Comparison of ENCODE assay signal across 23 cellular contexts in genomic region chrX:119174900-119175299, GRCh38. TPM values are rescaled to one million over a fixed set of nuclear protein-coding genes. Genes with fewer than 3 reads are reported as not detected.
DNase-seq lines count a peak whose midpoint lies in the region; ATAC-seq and TF ChIP-seq lines count a peak whose summit lies in the region.
"Had no signal": no experiment of that assay in that cellular context is flagged by ENCODE, and none has a peak within 500 bp of the region (broad histone marks: within the 10 kb centered on the region; RNA-seq: fewer than 3 reads in every experiment).

No MANE protein-coding gene starts in this region.

- H3K4me3 Mint-ChIP-seq in mesothelial cell of epicardium, result no peak overlapping the region
- H3K4me3 Mint-ChIP-seq in WTC11, result no peak overlapping the region
- H3K4me3 Mint-ChIP-seq: CD4-positive, CD25-positive, alpha-beta regulatory T cell; CD8-positive, alpha-beta memory T cell; GM23338 had no signal

- H3K9me3 Mint-ChIP-seq in mesothelial cell of epicardium, result peaks cover 30% of the 10 kb centered on the region
- no peaks in the 10 kb centered on the region for H3K9me3 Mint-ChIP-seq in WTC11
- H3K9me3 Mint-ChIP-seq: CD8-positive, alpha-beta memory T cell; GM23338 had no signal

- intact Hi-C loops in sciatic nerve (cut with DNase I), result no loop called here

- CTCF ChIA-PET in WTC11 (lab: Charles Lee), result no interaction called here

- ATAC-seq in sciatic nerve, result peak; percentile 44
- no peak for ATAC-seq in WTC11
- ATAC-seq: GM23338 had no signal

- H3K27ac Mint-ChIP-seq in mesothelial cell of epicardium (peak overlapping the region; percentile 50), WTC11 (no peak overlapping the region)
- H3K27ac Mint-ChIP-seq: CD4-positive, CD25-positive, alpha-beta regulatory T cell; CD8-positive, alpha-beta memory T cell; GM23338 had no signal

- H3K4me3 ChIP-seq in fibroblast of the aortic adventitia (ENCODE audit: low read depth, low read length), result no peak overlapping the region
- H3K4me3 ChIP-seq: GM23338 had no signal

- H3K27ac ChIP-seq in VCaP, result peak overlapping the region; percentile 32
- H3K27ac ChIP-seq: HL-60 had no signal

- DNase-seq in fibroblast of the aortic adventitia (ENCODE audit: low read depth) (peak; percentile 20), mesothelial cell of epicardium (ENCODE audit: low spot score in 2 of 2, unreplicated experiment in 2 of 2) (no peak), sciatic nerve (ENCODE audit: low spot score) (no peak), 8988T (no peak), WTC11 (ENCODE audit: low spot score) (no peak), GM20000 (ENCODE audit: low spot score) (no peak)
- DNase-seq: ACHN; BE2C; C1 segment of cervical spinal cord; CD4-positive, CD25-positive, alpha-beta regulatory T cell; CD8-positive, alpha-beta memory T cell; COR-L47; DMS 273 treated with DMSO at 0.1 percent for 48 hours; DMS53; DND-41; EL; HCEC 1CT; IMR-90 had no signal

- peaks cover 10% of the 10 kb centered on the region for H3K4me1 Mint-ChIP-seq in mesothelial cell of epicardium
- H3K4me1 Mint-ChIP-seq in WTC11, result no peaks in the 10 kb centered on the region; the same call in 1 of the 2 replicates
- H3K4me1 Mint-ChIP-seq: CD4-positive, CD25-positive, alpha-beta regulatory T cell; CD8-positive, alpha-beta memory T cell; GM23338 had no signal

- H3K27me3 Mint-ChIP-seq in mesothelial cell of epicardium (ENCODE audit: low read depth), result peaks cover 2% of the 10 kb centered on the region
- no peaks in the 10 kb centered on the region; the same call in 1 of the 2 replicates for H3K27me3 Mint-ChIP-seq in WTC11 (ENCODE audit: low read depth)
- H3K27me3 Mint-ChIP-seq: CD4-positive, CD25-positive, alpha-beta regulatory T cell had no signal

- TF ChIP-seq CTCF in VCaP (conservative IDR thresholded peaks at IDR 0.05) (no peak), fibroblast of the aortic adventitia (IDR thresholded peaks at IDR 0.05; ENCODE audit: insufficient read depth, low read length) (no peak), mesothelial cell of epicardium (IDR thresholded peaks at IDR 0.05; ENCODE audit: unreplicated experiment) (no peak), WTC11 (IDR thresholded peaks at IDR 0.05) (no peak), GM20000 (IDR thresholded peaks at IDR 0.05; ENCODE audit: extremely low read depth, missing control alignments) (no peak)

- no peaks in the 10 kb centered on the region for H3K36me3 Mint-ChIP-seq in mesothelial cell of epicardium
- H3K36me3 Mint-ChIP-seq in WTC11, result no peaks in the 10 kb centered on the region
- H3K36me3 Mint-ChIP-seq: CD4-positive, CD25-positive, alpha-beta regulatory T cell; CD8-positive, alpha-beta memory T cell had no signal

- POLR2A ChIA-PET in WTC11 (lab: Charles Lee), result no interaction called here

TF ChIP-seq in WTC11, 78 proteins besides CTCF, POLR2A, EP300 and RAD21:
- TF ChIP-seq ZNF416 (CRISPR knock-in tag; IDR thresholded peaks at IDR 0.05), result no peak
- no peak for TF ChIP-seq MXD4 (CRISPR knock-in tag; IDR thresholded peaks at IDR 0.05; ENCODE audit: borderline replicate concordance)
- no peak for TF ChIP-seq NR3C1 (CRISPR knock-in tag; conservative IDR thresholded peaks at IDR 0.05; ENCODE audit: low read depth)
- no peak for TF ChIP-seq FOXP1 (CRISPR knock-in tag; IDR thresholded peaks at IDR 0.05; ENCODE audit: borderline replicate concordance)
- TF ChIP-seq RORB (CRISPR knock-in tag; IDR thresholded peaks at IDR 0.05), result no peak
- no peak for TF ChIP-seq ZNF532 (CRISPR knock-in tag; IDR thresholded peaks at IDR 0.05; ENCODE audit: borderline replicate concordance)
- no peak for TF ChIP-seq E2F5 (CRISPR knock-in tag; IDR thresholded peaks at IDR 0.05)
- no peak for TF ChIP-seq SMAD3 (CRISPR knock-in tag; IDR thresholded peaks at IDR 0.05; ENCODE audit: borderline replicate concordance)
- no peak for TF ChIP-seq ETV6 (CRISPR knock-in tag; IDR thresholded peaks at IDR 0.05)
- no peak for TF ChIP-seq CREM (CRISPR knock-in tag; IDR thresholded peaks at IDR 0.05)
- no peak for TF ChIP-seq CDX4 (CRISPR knock-in tag; IDR thresholded peaks at IDR 0.05; ENCODE audit: borderline replicate concordance)
- TF ChIP-seq PRDM15 (CRISPR knock-in tag; IDR thresholded peaks at IDR 0.05), result no peak
- TF ChIP-seq USF1 (CRISPR knock-in tag; IDR thresholded peaks at IDR 0.05), result no peak

RNA-seq across cellular contexts. Expression of gene KIAA1210, which starts 47.3 kb away (rescaled TPM):
- not detected in 2 replicates for total RNA-seq in fibroblast of the aortic adventitia (ENCODE audit: low replicate concordance)
- 0.50 to 0.82 TPM (median 0.56 TPM) in 3 replicates for total RNA-seq in mesothelial cell of epicardium
- 0.27 TPM for total RNA-seq in sciatic nerve
- total RNA-seq in WTC11 (2021), result 0.02 TPM in 2 of 3 replicates, not detected in the other
- total RNA-seq: CD4-positive, CD25-positive, alpha-beta regulatory T cell; CD8-positive, alpha-beta memory T cell; G401; GM23338; HT1080; IMR-90 had no signal
